In the genomic region with DNA sequence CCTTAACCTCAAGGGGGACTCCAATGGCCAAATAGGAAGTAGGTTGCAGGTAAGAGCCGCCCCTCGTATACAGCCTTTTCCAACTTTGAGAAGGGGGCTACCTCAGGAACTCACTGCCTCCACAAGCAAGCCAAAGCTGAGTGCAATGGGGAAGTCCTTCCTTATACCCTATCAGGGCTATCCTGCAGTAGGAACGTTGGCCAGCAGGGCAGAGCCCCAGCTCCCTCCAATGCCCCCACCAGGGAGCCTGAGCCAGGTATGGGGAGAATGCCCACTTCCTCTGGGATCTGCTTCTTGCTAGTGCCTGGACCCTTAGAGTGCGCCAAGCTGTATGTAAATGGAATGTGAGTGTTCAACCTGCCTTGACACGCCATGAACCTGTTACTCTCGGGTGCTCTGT, we compare ENCODE assay signal across 16 cellular contexts. TPM values are rescaled to one million over a fixed set of nuclear protein-coding genes. Genes with fewer than 3 reads are reported as not detected.
DNase-seq lines count a peak whose midpoint lies in the region; ATAC-seq, FAIRE-seq and TF ChIP-seq lines count a peak whose summit lies in the region.
"Had no signal": no experiment of that assay in that cellular context is flagged by ENCODE, and none has a peak within 500 bp of the region (broad histone marks: within the 10 kb centered on the region; RNA-seq: fewer than 3 reads in every experiment).

No MANE protein-coding gene starts in this region.

- H4K20me1 ChIP-seq in HepG2 (ENCODE audit: insufficient read depth, low read length), result peaks cover 4% of the 10 kb centered on the region; the same call in 1 of the 2 replicates

- ATAC-seq in HepG2 (peak; percentile 56), right lobe of liver (no peak)

- H3K36me3 ChIP-seq in HepG2 (replicated peaks in 1 of 2; ENCODE audit: control insufficient read depth in 1 of 2, insufficient read depth in 2 of 2, low read length in 2 of 2), result no peaks in the 10 kb centered on the region
- H3K36me3 ChIP-seq in right lobe of liver, result no peaks in the 10 kb centered on the region
- H3K36me3 ChIP-seq in endodermal cell (ENCODE audit: control insufficient read depth, insufficient read depth, low read length), result no peaks in the 10 kb centered on the region
- no peaks in the 10 kb centered on the region for H3K36me3 ChIP-seq in HAP-1 (replicated peaks)
- H3K36me3 ChIP-seq: SJCRH30 had no signal

- H3K79me2 ChIP-seq in HepG2 (ENCODE audit: insufficient read depth, low read length), result no peaks in the 10 kb centered on the region

- no peaks in the 10 kb centered on the region for H3K27me3 Mint-ChIP-seq in endodermal cell (ENCODE audit: insufficient read depth)

- CTCF ChIA-PET in HepG2 (lab: Yijun Ruan, JAX; ENCODE audit: low intra/inter-chr PET ratio, low total read pairs), result no interaction called here

- H3K4me1 ChIP-seq in HepG2 (ENCODE audit: insufficient read depth, low read length), result no peaks in the 10 kb centered on the region
- H3K4me1 ChIP-seq in right lobe of liver, result no peaks in the 10 kb centered on the region
- peaks cover 6% of the 10 kb centered on the region for H3K4me1 ChIP-seq in endodermal cell (ENCODE audit: control insufficient read depth, insufficient read depth, low read length)
- H3K4me1 ChIP-seq in HAP-1, result no peaks in the 10 kb centered on the region
- H3K4me1 ChIP-seq: SJCRH30 had no signal

- POLR2A ChIA-PET in HepG2 (lab: Yijun Ruan, JAX), result no interaction called here

- H3K4me3 ChIP-seq in HepG2 (replicated peaks in 1 of 3; ENCODE audit: insufficient read depth in 1 of 3, low read depth in 2 of 3, low read length in 3 of 3) (no peak overlapping the region), right lobe of liver (no peak overlapping the region), endodermal cell (ENCODE audit: low read length) (no peak overlapping the region), HAP-1 (no peak overlapping the region)
- H3K4me3 ChIP-seq: SJCRH30 had no signal

- WGBS in HepG2 (ENCODE audit: low lambda C conversion rate), result 0% methylated on average over 2 of the region's 6 CpGs
- 94% methylated on average over 3 of the region's 6 CpGs for WGBS in right lobe of liver (ENCODE audit: insufficient coverage, low coverage, low lambda C conversion rate, missing lambda C conversion rate)
- 87 to 91% methylated on average over 5 to 6 of the region's 6 CpGs for WGBS in endodermal cell (ENCODE audit: insufficient coverage in 1 of 2, insufficient read length in 1 of 2), 2 experiments

- intact Hi-C loops in HepG2 (cut with micrococcal nuclease; ENCODE audit: unreplicated experiment), result no loop called here
- intact Hi-C loops in right lobe of liver (cut with DNase I), result no loop called here

- H3K9me3 ChIP-seq in HepG2 (ENCODE audit: low read length) (no peaks in the 10 kb centered on the region), right lobe of liver (no peaks in the 10 kb centered on the region), endodermal cell (ENCODE audit: control insufficient read depth, low read length) (no peaks in the 10 kb centered on the region), HAP-1 (no peaks in the 10 kb centered on the region)
- H3K9me3 ChIP-seq: SJCRH30 had no signal

- no peak for FAIRE-seq in HepG2 (lab: Jason Lieb, UNC)

- H3K4me3 Mint-ChIP-seq in endodermal cell, result no peak overlapping the region
- H3K4me3 Mint-ChIP-seq: T-helper 1 cell treated with Interleukin-12 subunit alpha and Interleukin-12 subunit beta and Interleukin-4 antibody, amounts not matched to agents 30 μg/mL and 1 μg/mL, for 36 hours had no signal

- no peaks in the 10 kb centered on the region for H3K9me3 Mint-ChIP-seq in endodermal cell
- H3K9me3 Mint-ChIP-seq: T-helper 1 cell treated with Interleukin-12 subunit alpha and Interleukin-12 subunit beta and Interleukin-4 antibody, amounts not matched to agents 30 μg/mL and 1 μg/mL, for 36 hours had no signal

- H3K9ac ChIP-seq in HepG2 (ENCODE audit: insufficient read depth, low read depth, low read length) (no peak overlapping the region), endodermal cell (ENCODE audit: extremely low read depth, low read length, poor library complexity, severe bottlenecking) (no peak overlapping the region)

- TF ChIP-seq POLR2A in HepG2 (IDR thresholded peaks at IDR 0.05; ENCODE audit: insufficient read depth in 1 of 2, low read depth in 2 of 2, low read length in 2 of 2) (no peak), right lobe of liver (IDR thresholded peaks at IDR 0.05) (no peak)

- BruUV-seq in HepG2 (replicated peaks; lab: Mats Ljungman, UMichigan), result no TSS peak

- H3K27ac ChIP-seq in HepG2 (ENCODE audit: extremely low read length, insufficient read depth, low read length) (no peak overlapping the region), right lobe of liver (no peak overlapping the region), endodermal cell (ENCODE audit: low read depth, low read length) (no peak overlapping the region)
- H3K27ac ChIP-seq: RWPE1, SJCRH30 had no signal

- H3K4me2 ChIP-seq in HepG2 (ENCODE audit: low read depth, low read length), result no peak overlapping the region

- no peak overlapping the region for H2AFZ ChIP-seq in HepG2 (ENCODE audit: low read length)

- H3K27ac Mint-ChIP-seq in endodermal cell, result no peak overlapping the region
- H3K27ac Mint-ChIP-seq: T-helper 1 cell treated with Interleukin-12 subunit alpha and Interleukin-12 subunit beta and Interleukin-4 antibody, amounts not matched to agents 30 μg/mL and 1 μg/mL, for 36 hours had no signal

- in situ Hi-C loops in HepG2 (cut with HindIII; ENCODE audit: extremely low pct_ligation_motif_present, low pct_unique_long_range_greater_than_20kb), result no loop called here
- in situ Hi-C loops in HAP-1 (cut with MboI; ENCODE audit: low sequenced_read_pairs), result no loop called here

- TF ChIP-seq CTCF in HepG2 (CRISPR knock-in tag; IDR thresholded peaks at IDR 0.05) (no peak), right lobe of liver (IDR thresholded peaks at IDR 0.05) (no peak), endodermal cell (conservative IDR thresholded peaks at IDR 0.05) (peak; percentile 60)

- H3K4me1 Mint-ChIP-seq in endodermal cell, result no peaks in the 10 kb centered on the region

- H3K27me3 ChIP-seq in HepG2 (ENCODE audit: control insufficient read depth in 1 of 2, insufficient read depth in 2 of 2, low read length in 2 of 2) (peaks cover 2 to 51% of the 10 kb centered on the region in 2 experiments), right lobe of liver (no peaks in the 10 kb centered on the region), endodermal cell (ENCODE audit: control insufficient read depth, insufficient read depth, low read length, poor library complexity, severe bottlenecking) (no peaks in the 10 kb centered on the region), HAP-1 (ENCODE audit: low read depth) (no peaks in the 10 kb centered on the region)

- DNase-seq in HepG2 (ENCODE audit: low spot score), result no peak
- DNase-seq in right lobe of liver, result no peak
- peak; percentile 79 to 86 for DNase-seq in NCI-H526 (lab: John Stamatoyannopoulos, UW)
- peak; percentile 64 for DNase-seq in endodermal cell
- no peak for DNase-seq in HAP-1 (ENCODE audit: low spot score in 2 of 2)
- no peak for DNase-seq in stimulated activated CD8-positive, alpha-beta memory T cell treated with anti-CD3 and anti-CD28 coated beads, Interleukin-4, amount 100 ng/mL, for 48 hours
- no peak for DNase-seq in LoVo (ENCODE audit: low spot score)
- DNase-seq: C1 segment of cervical spinal cord, GDM1, KG1, NCI-H1436 treated with DMSO at 0.1 percent for 48 hours, NCI-H2029, NCI-H774, SJCRH30 had no signal

- H3K36me3 Mint-ChIP-seq in endodermal cell (ENCODE audit: low read depth), result no peaks in the 10 kb centered on the region

- no peak for TF ChIP-seq EP300 in HepG2 (IDR thresholded peaks at IDR 0.05; ENCODE audit: low read depth in 2 of 2, low read length in 2 of 2)
- TF ChIP-seq EP300 in HepG2 (CRISPR knock-in tag; IDR thresholded peaks at IDR 0.05; ENCODE audit: borderline replicate concordance), result no peak

- no peak for TF ChIP-seq RAD21 in HepG2 (CRISPR knock-in tag; IDR thresholded peaks at IDR 0.05)

TF ChIP-seq in HepG2, 621 proteins besides CTCF, POLR2A, EP300 and RAD21:
- TF ChIP-seq NONO (IDR thresholded peaks at IDR 0.05) (no peak), NONO (CRISPR knock-in tag; conservative IDR thresholded peaks at IDR 0.05) (no peak), PCBP1 (IDR thresholded peaks at IDR 0.05; ENCODE audit: borderline replicate concordance, low read depth, low read length) (no peak), ZNF569 (CRISPR knock-in tag; IDR thresholded peaks at IDR 0.05; ENCODE audit: borderline replicate concordance) (no peak)
TF ChIP-seq in HepG2: peak in this region for 0.

RNA-seq across cellular contexts. Expression of a gene that starts 16.3 kb away (rescaled TPM):
- not detected in 2 replicates for total RNA-seq in HepG2 (2016; rRNA removed; fragmentation: Illumina TruSeq; extraction: Trizol)
- not detected in 2 replicates for total RNA-seq in HepG2 (2016; cell fraction: cytosol; rRNA removed; fragmentation: Illumina TruSeq; extraction: Trizol; ENCODE audit: low read depth)
- not detected in 2 replicates for total RNA-seq in HepG2 (2016; cell fraction: insoluble cytoplasmic fraction; rRNA removed; fragmentation: Illumina TruSeq; extraction: Trizol)
- total RNA-seq in HepG2 (2016; cell fraction: membrane; rRNA removed; fragmentation: Illumina TruSeq; extraction: Trizol), result not detected in 2 replicates
- total RNA-seq in HepG2 (2016; cell fraction: nucleus; rRNA removed; fragmentation: Illumina TruSeq; extraction: Trizol), result not detected in 2 replicates
- not detected in 2 replicates for polyA plus RNA-seq in HepG2 (2011; rRNA removed)
- 0.01 TPM in 1 of 2 replicates, not detected in the other for polyA plus RNA-seq in HepG2 (2011; cell fraction: cytosol; rRNA removed)
- polyA plus RNA-seq in HepG2 (2011; cell fraction: nucleus; rRNA removed), result 0.05 TPM in 1 of 2 replicates, not detected in the other
- polyA plus RNA-seq in HepG2 (2012), result 0.07 and 0.15 TPM in 2 replicates
- polyA plus RNA-seq in HepG2 (2016; cell fraction: cytosol; fragmentation: Illumina TruSeq; extraction: Trizol; ENCODE audit: low read depth), result not detected in 2 replicates
- 0.19 TPM in 1 of 2 replicates, not detected in the other for polyA plus RNA-seq in HepG2 (2016; cell fraction: insoluble cytoplasmic fraction; fragmentation: Illumina TruSeq; extraction: Trizol; ENCODE audit: low read depth)
- not detected in 2 replicates for polyA plus RNA-seq in HepG2 (2016; cell fraction: membrane; fragmentation: Illumina TruSeq; extraction: Trizol; ENCODE audit: low read depth)
- polyA plus RNA-seq in HepG2 (2016; cell fraction: nucleus; fragmentation: Illumina TruSeq; extraction: Trizol; ENCODE audit: insufficient read depth, low read depth), result not detected in 2 replicates
- polyA minus RNA-seq in HepG2 (2011; rRNA and poly(A)+ RNA removed; ENCODE audit: low replicate concordance), result 0.02 TPM in 1 of 2 replicates, not detected in the other
- polyA minus RNA-seq in HepG2 (2011; cell fraction: cytosol; rRNA and poly(A)+ RNA removed), result not detected in 2 replicates
- polyA minus RNA-seq in HepG2 (2011; cell fraction: nucleus; rRNA and poly(A)+ RNA removed), result not detected in 2 replicates
- under 1 TPM in 5 of 6 experiments, not detected in 1; 0.06 to 0.39 (median 0.26) TPM for total RNA-seq in right lobe of liver
- total RNA-seq in endodermal cell, result 10 to 100 TPM; 17.6 to 20.7 TPM
- polyA plus RNA-seq in endodermal cell (2013, experiment 1 of 2), result 16.2 TPM
- 12.9 TPM for polyA plus RNA-seq in endodermal cell (2013, experiment 2 of 2)
- total RNA-seq: SJCRH30 had no signal

Comparison
In these comparisons a context has a peak if more than half of its experiments do, and no peak if none do; other contexts are left out.
1. DNase-seq: peak in NCI-H526 (2 of 2) and endodermal cell (single experiment); none in HepG2 (single experiment), right lobe of liver (0 of 3), HAP-1 (0 of 2), stimulated activated CD8-positive, alpha-beta memory T cell treated with anti-CD3 and anti-CD28 coated beads, Interleukin-4, amount 100 ng/mL, for 48 hours (single experiment) and LoVo (single experiment).
2. RNA of a gene that starts 16.3 kb away (total RNA-seq): 17.6 to 20.7 TPM in endodermal cell; 0.06 to 0.39 TPM in right lobe of liver and not detected in HepG2; every median in the first group is over 10 times any median in the second.